Comparison of ENCODE assay signal across 8 cellular contexts in genomic region chr15:77186518-77187095, GRCh38.
DNase-seq lines count a peak whose midpoint lies in the region; ATAC-seq and TF ChIP-seq lines count a peak whose summit lies in the region.

No MANE protein-coding gene starts in this region.

- peak overlapping the region in 1 of 2 donors; percentile 92 for H3K27ac Mint-ChIP-seq in stimulated activated naive CD8-positive, alpha-beta T cell treated with anti-CD3 and anti-CD28 coated beads, Interleukin-15, amount 100 ng/mL, for 72 hours

- H3K4me3 ChIP-seq in LNCaP clone FGC (ENCODE audit: low read depth, low read length) (no peak overlapping the region), ascending aorta (no peak overlapping the region), tibial artery (no peak overlapping the region)

- no peaks in the 10 kb centered on the region for H3K9me3 ChIP-seq in ascending aorta
- no peaks in the 10 kb centered on the region for H3K9me3 ChIP-seq in tibial artery

- H3K4me1 Mint-ChIP-seq in stimulated activated naive CD8-positive, alpha-beta T cell treated with anti-CD3 and anti-CD28 coated beads, Interleukin-15, amount 100 ng/mL, for 72 hours: peaks cover 57% of the 10 kb centered on the region

- H3K36me3 ChIP-seq in ascending aorta (no peaks in the 10 kb centered on the region), tibial artery (peaks cover 0 to 3% (median under 1%) of the 10 kb centered on the region in 3 donors)

- H3K27me3 ChIP-seq in ascending aorta (no peaks in the 10 kb centered on the region), tibial artery (no peaks in the 10 kb centered on the region)

- peaks cover 0 to 3% of the 10 kb centered on the region in 2 donors for H3K4me1 ChIP-seq in ascending aorta
- peaks cover 0 to 16% (median 0%) of the 10 kb centered on the region in 4 donors for H3K4me1 ChIP-seq in tibial artery

- DNase-seq in ELR (ENCODE audit: low read depth): peak; percentile 30
- peak; percentile 1 for DNase-seq in LNCaP clone FGC (ENCODE audit: low read depth)
- DNase-seq in ascending aorta (ENCODE audit: low spot score in 2 of 2): no peak
- DNase-seq in iris pigment epithelial cell (ENCODE audit: low read depth): peak; percentile 45
- no peak for DNase-seq in tibial artery
- DNase-seq in stimulated activated naive CD8-positive, alpha-beta T cell treated with anti-CD3 and anti-CD28 coated beads, Interleukin-15, amount 100 ng/mL, for 72 hours: no peak

- H3K27ac ChIP-seq in ascending aorta (peak overlapping the region; percentile 13 to 57), tibial artery (peak overlapping the region in 1 of 2 donors; percentile 28)

- ATAC-seq in GM18498 (IDR thresholded peaks at IDR 0.05; ENCODE audit: unreplicated experiment) (no peak), HG03108 (IDR thresholded peaks at IDR 0.05; ENCODE audit: unreplicated experiment) (no peak)
- ATAC-seq in stimulated activated naive CD8-positive, alpha-beta T cell treated with anti-CD3 and anti-CD28 coated beads, Interleukin-15, amount 100 ng/mL, for 72 hours: no peak

- intact Hi-C loops in ascending aorta (cut with DNase I) (no loop called here), tibial artery (cut with DNase I; ENCODE audit: low total_unique reads) (no loop called here)

- H3K27me3 Mint-ChIP-seq in stimulated activated naive CD8-positive, alpha-beta T cell treated with anti-CD3 and anti-CD28 coated beads, Interleukin-15, amount 100 ng/mL, for 72 hours: no peaks in the 10 kb centered on the region

- no peak overlapping the region for H3K4me3 Mint-ChIP-seq in stimulated activated naive CD8-positive, alpha-beta T cell treated with anti-CD3 and anti-CD28 coated beads, Interleukin-15, amount 100 ng/mL, for 72 hours

- H3K9me3 Mint-ChIP-seq in stimulated activated naive CD8-positive, alpha-beta T cell treated with anti-CD3 and anti-CD28 coated beads, Interleukin-15, amount 100 ng/mL, for 72 hours: no peaks in the 10 kb centered on the region

- TF ChIP-seq CTCF in LNCaP clone FGC (IDR thresholded peaks at IDR 0.05; ENCODE audit: control insufficient read depth, extremely low read depth, insufficient read depth): peak; percentile 66
- TF ChIP-seq CTCF in ascending aorta (IDR thresholded peaks at IDR 0.05): peak; percentile 15 to 48 (median 28)
- TF ChIP-seq CTCF in tibial artery (IDR thresholded peaks at IDR 0.05): peak; percentile 27 to 32

Comparison
In these comparisons a context has a peak if more than half of its experiments do, and no peak if none do; other contexts are left out.
1. DNase-seq: peak in ELR (single experiment), LNCaP clone FGC (single experiment) and iris pigment epithelial cell (single experiment); none in ascending aorta (0 of 2), tibial artery (0 of 2) and stimulated activated naive CD8-positive, alpha-beta T cell treated with anti-CD3 and anti-CD28 coated beads, Interleukin-15, amount 100 ng/mL, for 72 hours (0 of 2).
2. Peak in every context shown above with its lines, with median percentiles within 50 percentile points of each other: CTCF ChIP-seq.